In the genomic region with DNA sequence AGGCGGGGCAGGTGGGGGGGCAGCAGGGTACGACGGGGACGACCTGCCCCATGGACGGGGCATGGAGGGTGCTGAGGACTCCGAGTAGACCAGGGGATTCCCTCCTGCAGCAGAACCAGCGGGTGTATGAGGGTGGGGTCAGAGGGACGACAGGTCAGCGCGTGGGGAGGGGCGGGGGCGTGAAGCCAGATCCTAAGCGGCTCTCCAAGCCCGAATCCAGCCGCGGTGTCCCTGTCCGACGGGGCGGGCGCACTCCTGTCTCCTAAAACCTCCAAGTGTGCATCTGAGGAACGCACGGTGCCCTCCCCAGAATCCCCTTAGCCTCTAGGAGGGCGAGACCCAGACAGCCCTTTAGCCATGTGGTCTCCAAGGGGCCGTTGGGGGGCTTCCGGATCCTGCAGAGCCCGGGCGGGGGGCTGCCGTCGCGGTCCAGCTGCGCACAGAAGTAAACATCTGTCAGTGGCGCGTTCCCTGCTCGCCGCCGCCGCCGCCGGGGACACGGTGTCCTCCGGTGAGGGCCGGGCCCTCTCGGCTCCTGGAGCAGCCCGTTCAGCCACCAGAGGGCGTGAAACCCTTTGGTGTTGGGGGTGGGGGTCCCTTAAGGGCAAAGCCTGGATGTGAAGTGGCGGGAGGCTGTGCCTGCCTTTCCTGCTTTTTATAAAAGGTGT, we compare ENCODE assay signal across 9 cellular contexts. TPM values are rescaled to one million over a fixed set of nuclear protein-coding genes. Genes with fewer than 3 reads are reported as not detected.
A peak's percentile ranks its signal among the peaks of the same experiment; 100 is the strongest.
DNase-seq lines count a peak whose midpoint lies in the region; ATAC-seq, FAIRE-seq and TF ChIP-seq lines count a peak whose summit lies in the region.
"Had no signal": no experiment of that assay in that cellular context is flagged by ENCODE, and none has a peak within 500 bp of the region (broad histone marks: within the 10 kb centered on the region; RNA-seq: fewer than 3 reads in every experiment).

No MANE protein-coding gene starts in this region.

- CTCF ChIA-PET in A549 (lab: Yijun Ruan, JAX), result interaction anchor here (0.6 to 1.8 kb wide), 4 partner anchors 16 to 217 kb away, joined by 3 to 8 read pairs (median 4); a partner anchor contains a TSS

- TF ChIP-seq POLR2A in A549 (IDR thresholded peaks at IDR 0.05; ENCODE audit: low read length), result no peak
- no peak for TF ChIP-seq POLR2A in upper lobe of left lung (IDR thresholded peaks at IDR 0.05)

- H3K9me3 Mint-ChIP-seq in activated CD4-positive, alpha-beta T cell treated with anti-CD3 and anti-CD28 coated beads, Interleukin-2, amount 10 ng/mL, durations not matched to agents 24 days and 14 days, result no peaks in the 10 kb centered on the region
- H3K9me3 Mint-ChIP-seq in effector memory CD8-positive, alpha-beta T cell, result no peaks in the 10 kb centered on the region

- H3K4me1 ChIP-seq in A549 (peaks cover 17% of the 10 kb centered on the region; the same call in 2 of the 3 replicates), mucosa of descending colon (ENCODE audit: low read depth) (peaks cover 23% of the 10 kb centered on the region), upper lobe of left lung (peaks cover 17 to 36% (median 19%) of the 10 kb centered on the region in 4 donors)

- intact Hi-C loops in activated CD4-positive, alpha-beta T cell treated with anti-CD3 and anti-CD28 coated beads, Interleukin-2, amount 10 ng/mL, durations not matched to agents 24 days and 14 days (cut with micrococcal nuclease), result loop anchor here (2.0 kb wide), 1 partner anchor 23 kb away; no protein-coding TSS in a partner anchor
- intact Hi-C loops in mucosa of descending colon (cut with DNase I, micrococcal nuclease), result no loop called here

- POLR2A ChIA-PET in A549 (lab: Yijun Ruan, JAX), result no interaction called here

- H3K27ac Mint-ChIP-seq in activated CD4-positive, alpha-beta T cell treated with anti-CD3 and anti-CD28 coated beads, Interleukin-2, amount 10 ng/mL, durations not matched to agents 24 days and 14 days, result no peak overlapping the region
- H3K27ac Mint-ChIP-seq in effector memory CD8-positive, alpha-beta T cell, result no peak overlapping the region

- peaks cover 16% of the 10 kb centered on the region for H3K4me1 Mint-ChIP-seq in activated CD4-positive, alpha-beta T cell treated with anti-CD3 and anti-CD28 coated beads, Interleukin-2, amount 10 ng/mL, durations not matched to agents 24 days and 14 days
- peaks cover 13 to 14% of the 10 kb centered on the region in 2 donors for H3K4me1 Mint-ChIP-seq in effector memory CD8-positive, alpha-beta T cell (ENCODE audit: low read depth in 2 of 2)

- DNase-seq in A549 (ENCODE audit: low read depth in 1 of 2, low spot score in 1 of 2) (peak; percentile 62 to 81), NCI-H2227 (lab: John Stamatoyannopoulos, UW; ENCODE audit: unreplicated experiment) (peak; percentile 84), mucosa of descending colon (peak; percentile 73 to 87 (median 81)), upper lobe of left lung (peak; percentile 76 to 90), cerebellar nuclear complex (lab: John Stamatoyannopoulos, UW) (no peak)
- DNase-seq in activated CD4-positive, alpha-beta T cell treated with anti-CD3 and anti-CD28 coated beads, Interleukin-2, amount 10 ng/mL, durations not matched to agents 24 days and 14 days, result peak; percentile 87
- DNase-seq in effector memory CD8-positive, alpha-beta T cell, result peak; percentile 32 to 47 (median 39)

- H3K4me3 ChIP-seq in A549, result peak overlapping the region; percentile 43
- no peak overlapping the region for H3K4me3 ChIP-seq in GM12875 (ENCODE audit: low read depth, low read length)
- H3K4me3 ChIP-seq in mucosa of descending colon, result no peak overlapping the region
- peak overlapping the region in 3 of 4 donors; percentile 35 to 47 (median 42) for H3K4me3 ChIP-seq in upper lobe of left lung

- no peak for FAIRE-seq in A549 (lab: Jason Lieb, UNC)
- FAIRE-seq: GM18507 had no signal

- ATAC-seq in A549 (peak; percentile 55 to 68; a peak in 5 of 6 replicates), mucosa of descending colon (peak; percentile 68), upper lobe of left lung (ENCODE audit: low FRiP score in 2 of 2) (peak in 1 of 2 donors; percentile 25)
- peak; percentile 13 for ATAC-seq in effector memory CD8-positive, alpha-beta T cell (replicated peaks)

- H3K4me2 ChIP-seq in A549, result peak overlapping the region; percentile 87

- H3K36me3 Mint-ChIP-seq in activated CD4-positive, alpha-beta T cell treated with anti-CD3 and anti-CD28 coated beads, Interleukin-2, amount 10 ng/mL, durations not matched to agents 24 days and 14 days (ENCODE audit: low read depth), result no peaks in the 10 kb centered on the region
- peaks cover 4% of the 10 kb centered on the region for H3K36me3 Mint-ChIP-seq in effector memory CD8-positive, alpha-beta T cell (ENCODE audit: insufficient read depth)

- peak; percentile 40 to 56 for TF ChIP-seq RAD21 in A549 (conservative IDR thresholded peaks at IDR 0.05 in 1 of 2, IDR thresholded peaks at IDR 0.05 in 1 of 2)

- H3K27me3 Mint-ChIP-seq in activated CD4-positive, alpha-beta T cell treated with anti-CD3 and anti-CD28 coated beads, Interleukin-2, amount 10 ng/mL, durations not matched to agents 24 days and 14 days, result peaks cover 36% of the 10 kb centered on the region
- H3K27me3 Mint-ChIP-seq in effector memory CD8-positive, alpha-beta T cell, result peaks cover 9 to 37% of the 10 kb centered on the region in 2 donors

- peaks cover 0 to 29% (median 12%) of the 10 kb centered on the region in 4 donors for H3K27me3 ChIP-seq in upper lobe of left lung

- H3K36me3 ChIP-seq in mucosa of descending colon (ENCODE audit: low read depth) (no peaks in the 10 kb centered on the region), upper lobe of left lung (no peaks in the 10 kb centered on the region)

- WGBS in A549 (ENCODE audit: missing lambda C conversion rate), result 2% methylated on average over 9 of the region's 46 CpGs
- WGBS in upper lobe of left lung, 2 donors, result 3% methylated on average over 15 of the region's 46 CpGs; no CpG with 5 or more reads in 1 of the 2 donors

- TF ChIP-seq EP300 in A549 (IDR thresholded peaks at IDR 0.05) (no peak), upper lobe of left lung (IDR thresholded peaks at IDR 0.05) (peak in 1 of 4 donors; percentile 37)

- H3K27ac ChIP-seq in A549, result peak overlapping the region; percentile 50 to 83
- H3K27ac ChIP-seq in upper lobe of left lung, result peak overlapping the region; percentile 32 to 47 (median 34)

- H3K9me3 ChIP-seq in A549, result no peaks in the 10 kb centered on the region
- no peaks in the 10 kb centered on the region for H3K9me3 ChIP-seq in mucosa of descending colon
- no peaks in the 10 kb centered on the region for H3K9me3 ChIP-seq in upper lobe of left lung

- TF ChIP-seq CTCF in A549 (IDR thresholded peaks at IDR 0.05) (peak; percentile 69), GM12875 (IDR thresholded peaks at IDR 0.05; ENCODE audit: borderline replicate concordance, insufficient read depth, low read depth, low read length) (peak; percentile 61), mucosa of descending colon (IDR thresholded peaks at IDR 0.05) (peak; percentile 71), upper lobe of left lung (IDR thresholded peaks at IDR 0.05) (peak; percentile 50 to 87 (median 74))

- peak overlapping the region; percentile 35 for H3K4me3 Mint-ChIP-seq in activated CD4-positive, alpha-beta T cell treated with anti-CD3 and anti-CD28 coated beads, Interleukin-2, amount 10 ng/mL, durations not matched to agents 24 days and 14 days
- H3K4me3 Mint-ChIP-seq in effector memory CD8-positive, alpha-beta T cell, result peak overlapping the region; percentile 33 to 62

RNA-seq across cellular contexts. Expression of a gene that starts 0.7 kb away (rescaled TPM):
- polyA plus RNA-seq in A549 (2011; rRNA removed) (0.32 and 0.38 TPM in 2 replicates), A549 (2017; fragmentation: RNase III; extraction: RNeasy Plus Mini Kit Qiagen cat#74134 plus additional on column Dnase treatment) (0.45 to 0.61 TPM (median 0.50 TPM) in 3 replicates)
- polyA plus RNA-seq in A549 (2012; cell fraction: cytosol; rRNA removed), result 0.86 and 1.1 TPM in 2 replicates
- polyA plus RNA-seq in A549 (2012; cell fraction: nucleus; rRNA removed), result 0.67 and 0.88 TPM in 2 replicates
- 0.24 and 0.33 TPM in 2 replicates for polyA minus RNA-seq in A549 (2011; rRNA and poly(A)+ RNA removed)
- 0.47 and 0.61 TPM in 2 replicates for total RNA-seq in activated CD4-positive, alpha-beta T cell treated with anti-CD3 and anti-CD28 coated beads, Interleukin-2, amount 10 ng/mL, durations not matched to agents 24 days and 14 days
- total RNA-seq in mucosa of descending colon (10 to 100 TPM in 1 of 3 donors, 1 to 10 TPM in 1, under 1 TPM in 1; 0.64 to 11.3 (median 1.4) TPM), upper lobe of left lung (10 to 100 TPM in 1 of 6 donors, 1 to 10 TPM in 4, under 1 TPM in 1; 0.77 to 13.3 (median 4.5) TPM)

RNA-seq across cellular contexts. Expression of a gene that starts 14.6 kb away (rescaled TPM):
- polyA plus RNA-seq in A549 (2011; rRNA removed) (15.5 and 16.3 TPM in 2 replicates), A549 (2017; fragmentation: RNase III; extraction: RNeasy Plus Mini Kit Qiagen cat#74134 plus additional on column Dnase treatment) (26.9 to 29.4 TPM (median 27.9 TPM) in 3 replicates)
- 53.3 and 66.5 TPM in 2 replicates for polyA plus RNA-seq in A549 (2012; cell fraction: cytosol; rRNA removed)
- 222 and 288 TPM in 2 replicates for polyA plus RNA-seq in A549 (2012; cell fraction: nucleus; rRNA removed)
- 10.9 and 20.9 TPM in 2 replicates for polyA minus RNA-seq in A549 (2011; rRNA and poly(A)+ RNA removed)
- total RNA-seq in activated CD4-positive, alpha-beta T cell treated with anti-CD3 and anti-CD28 coated beads, Interleukin-2, amount 10 ng/mL, durations not matched to agents 24 days and 14 days, result 85.8 and 89.8 TPM in 2 replicates
- total RNA-seq in mucosa of descending colon (10 to 100 TPM; 33.3 to 36.9 (median 35.6) TPM), upper lobe of left lung (10 to 100 TPM; 31.4 to 88.0 (median 43.1) TPM)

RNA-seq across cellular contexts. Expression of a gene that starts 21.1 kb away (rescaled TPM):
- polyA plus RNA-seq in A549 (2011; rRNA removed) (0.46 and 0.65 TPM in 2 replicates), A549 (2017; fragmentation: RNase III; extraction: RNeasy Plus Mini Kit Qiagen cat#74134 plus additional on column Dnase treatment) (2.0 to 2.3 TPM (median 2.2 TPM) in 3 replicates)
- polyA plus RNA-seq in A549 (2012; cell fraction: cytosol; rRNA removed), result 2.4 and 3.6 TPM in 2 replicates
- polyA plus RNA-seq in A549 (2012; cell fraction: nucleus; rRNA removed), result 27.6 and 34.7 TPM in 2 replicates
- polyA minus RNA-seq in A549 (2011; rRNA and poly(A)+ RNA removed), result 0.25 and 0.29 TPM in 2 replicates
- 6.7 and 7.5 TPM in 2 replicates for total RNA-seq in activated CD4-positive, alpha-beta T cell treated with anti-CD3 and anti-CD28 coated beads, Interleukin-2, amount 10 ng/mL, durations not matched to agents 24 days and 14 days
- total RNA-seq in mucosa of descending colon (1 to 10 TPM; 3.1 to 6.8 (median 4.1) TPM), upper lobe of left lung (1 to 10 TPM; 1.8 to 4.4 (median 3.4) TPM)

RNA-seq across cellular contexts. Expression of a gene that starts 33.9 kb away (rescaled TPM):
- polyA plus RNA-seq in A549 (2011; rRNA removed), result 0.12 TPM in 1 of 2 replicates, not detected in the other
- 0.03 and 0.05 TPM in 2 replicates for polyA plus RNA-seq in A549 (2012; cell fraction: cytosol; rRNA removed)
- polyA plus RNA-seq in A549 (2012; cell fraction: nucleus; rRNA removed), result not detected in 2 replicates
- polyA plus RNA-seq in A549 (2017; fragmentation: RNase III; extraction: RNeasy Plus Mini Kit Qiagen cat#74134 plus additional on column Dnase treatment), result not detected in 3 replicates
- not detected in 2 replicates for polyA minus RNA-seq in A549 (2011; rRNA and poly(A)+ RNA removed)
- not detected in 2 replicates for total RNA-seq in activated CD4-positive, alpha-beta T cell treated with anti-CD3 and anti-CD28 coated beads, Interleukin-2, amount 10 ng/mL, durations not matched to agents 24 days and 14 days
- 10 to 100 TPM; 44.4 to 93.6 (median 82.3) TPM for total RNA-seq in mucosa of descending colon
- 1 to 10 TPM in 2 of 6 donors, under 1 TPM in 4; 0.30 to 3.6 (median 0.82) TPM for total RNA-seq in upper lobe of left lung

RNA-seq across cellular contexts. Expression of a gene that starts 45.6 kb away (rescaled TPM):
- 0.09 and 0.20 TPM in 2 replicates for polyA plus RNA-seq in A549 (2011; rRNA removed)
- 0.03 and 0.04 TPM in 2 replicates for polyA plus RNA-seq in A549 (2012; cell fraction: cytosol; rRNA removed)
- polyA plus RNA-seq in A549 (2012; cell fraction: nucleus; rRNA removed), result 0.20 and 0.59 TPM in 2 replicates
- polyA plus RNA-seq in A549 (2017; fragmentation: RNase III; extraction: RNeasy Plus Mini Kit Qiagen cat#74134 plus additional on column Dnase treatment), result 0.09 TPM in 1 of 3 replicates, not detected in the others
- polyA minus RNA-seq in A549 (2011; rRNA and poly(A)+ RNA removed), result not detected in 2 replicates
- total RNA-seq in activated CD4-positive, alpha-beta T cell treated with anti-CD3 and anti-CD28 coated beads, Interleukin-2, amount 10 ng/mL, durations not matched to agents 24 days and 14 days, result not detected in 2 replicates
- total RNA-seq in mucosa of descending colon, result 100 to 1,000 TPM; 128 to 276 (median 215) TPM
- 10 to 100 TPM in 4 of 6 donors, 1 to 10 TPM in 2; 4.2 to 19.5 (median 12.7) TPM for total RNA-seq in upper lobe of left lung

Comparison
In these comparisons a context has a peak if more than half of its experiments do, and no peak if none do; other contexts are left out.
1. DNase-seq: peak in A549 (2 of 2), NCI-H2227 (single experiment), activated CD4-positive, alpha-beta T cell treated with anti-CD3 and anti-CD28 coated beads, Interleukin-2, amount 10 ng/mL, durations not matched to agents 24 days and 14 days (single experiment), effector memory CD8-positive, alpha-beta T cell (3 of 3), mucosa of descending colon (3 of 3) and upper lobe of left lung (2 of 2); none in cerebellar nuclear complex (0 of 2).
2. H3K4me3 ChIP-seq: peak in A549 (single experiment) and upper lobe of left lung (3 of 4); none in GM12875 (single experiment) and mucosa of descending colon (single experiment).
3. Peak in every context shown above with its lines, with median percentiles within 50 percentile points of each other: CTCF ChIP-seq.